In genomic region chr2:160752475-160753330, GRCh38 we compare ENCODE assay signal across 13 cellular contexts.
DNase-seq lines count a peak whose midpoint lies in the region; ATAC-seq and TF ChIP-seq lines count a peak whose summit lies in the region.
"Had no signal": no experiment of that assay in that cellular context is flagged by ENCODE, and none has a peak within 500 bp of the region (broad histone marks: within the 10 kb centered on the region; RNA-seq: fewer than 3 reads in every experiment).

No MANE protein-coding gene starts in this region.

- POLR2A ChIA-PET in GM10248 (lab: Yijun Ruan, JAX), result no interaction called here

- peak; percentile 28 for DNase-seq in activated CD4-positive, alpha-beta T cell treated with anti-CD3 and anti-CD28 coated beads for 48 hours
- no peak for DNase-seq in activated CD4-positive, alpha-beta T cell treated with anti-CD3 and anti-CD28 coated beads for 4 hours
- DNase-seq in SK-N-DZ (ENCODE audit: low spot score) (peak; percentile 44), fibroblast of the aortic adventitia (ENCODE audit: low read depth) (peak; percentile 58), stromal cell of bone marrow (ENCODE audit: low read depth) (peak; percentile 28), NCI-H1694 treated with DMSO at 0.1 percent for 48 hours (lab: John Stamatoyannopoulos, UW) (no peak), GM10248 (ENCODE audit: extremely low spot score) (no peak)
- DNase-seq: activated CD8-positive, alpha-beta memory T cell treated with anti-CD3 and anti-CD28 coated beads, Interleukin-2, amount 10 ng/mL, durations not matched to agents 7 days and 5 days; aorta; NCI-H524; T-helper 17 cell; uterus had no signal

- CTCF ChIA-PET in GM10248 (lab: Yijun Ruan, JAX), result no interaction called here

- no peak overlapping the region for H3K4me3 ChIP-seq in fibroblast of the aortic adventitia (ENCODE audit: low read depth, low read length)
- H3K4me3 ChIP-seq: uterus had no signal

- TF ChIP-seq CTCF in fibroblast of the aortic adventitia (IDR thresholded peaks at IDR 0.05; ENCODE audit: insufficient read depth, low read length), result no peak
- no peak for TF ChIP-seq CTCF in GM10248 (IDR thresholded peaks at IDR 0.05; ENCODE audit: control extremely low read depth, extremely low read depth, low read depth, missing control alignments)

- no peak for ATAC-seq in GM21737 (IDR thresholded peaks at IDR 0.05; ENCODE audit: unreplicated experiment)
- ATAC-seq: activated CD8-positive, alpha-beta memory T cell treated with anti-CD3 and anti-CD28 coated beads, Interleukin-2, amount 10 ng/mL, durations not matched to agents 7 days and 5 days; T-helper 17 cell had no signal

Comparison
In these comparisons a context has a peak if more than half of its experiments do, and no peak if none do; other contexts are left out.
1. DNase-seq: peak in activated CD4-positive, alpha-beta T cell treated with anti-CD3 and anti-CD28 coated beads for 48 hours (single experiment), SK-N-DZ (single experiment), fibroblast of the aortic adventitia (single experiment) and stromal cell of bone marrow (single experiment); none in activated CD4-positive, alpha-beta T cell treated with anti-CD3 and anti-CD28 coated beads for 4 hours (0 of 2), NCI-H1694 treated with DMSO at 0.1 percent for 48 hours (single experiment) and GM10248 (single experiment).